In genomic region chr1:152141971-152142584, GRCh38 we compare ENCODE assay signal across 8 cellular contexts. TPM values are rescaled to one million over a fixed set of nuclear protein-coding genes. Genes with fewer than 3 reads are reported as not detected.
DNase-seq lines count a peak whose midpoint lies in the region; ATAC-seq, FAIRE-seq and TF ChIP-seq lines count a peak whose summit lies in the region.

No MANE protein-coding gene starts in this region.

- FAIRE-seq in H54 (lab: Jason Lieb, UNC) = peak; percentile 70

- ATAC-seq in PC-3 = peak; percentile 95
- no peak for ATAC-seq in GM19395 (IDR thresholded peaks at IDR 0.05; ENCODE audit: unreplicated experiment)
- no peak for ATAC-seq in HG02571 (IDR thresholded peaks at IDR 0.05; ENCODE audit: unreplicated experiment)
- ATAC-seq in HG02642 (IDR thresholded peaks at IDR 0.05; ENCODE audit: poor library complexity, unreplicated experiment) = no peak

- no peaks in the 10 kb centered on the region for H4K20me1 ChIP-seq in PC-3 (ENCODE audit: low read length)

- no peaks in the 10 kb centered on the region for H3K36me3 ChIP-seq in PC-3 (ENCODE audit: low read depth, low read length)

- H3K9me2 ChIP-seq in PC-3 (replicated peaks; ENCODE audit: low read length) = no peaks in the 10 kb centered on the region

- no peaks in the 10 kb centered on the region for H3K79me2 ChIP-seq in PC-3 (ENCODE audit: low read length)

- H3K4me1 ChIP-seq in PC-3 (ENCODE audit: insufficient read depth, low read length) = no peaks in the 10 kb centered on the region

- no peak for TF ChIP-seq POLR2A in H54 (IDR thresholded peaks at IDR 0.05; ENCODE audit: low read depth, low read length)

- H3K27me3 ChIP-seq in PC-3 (ENCODE audit: low read length) = peaks cover 25% of the 10 kb centered on the region; the same call in 1 of the 2 replicates

- TF ChIP-seq CTCF in PC-3 (conservative IDR thresholded peaks at IDR 0.05; ENCODE audit: low read depth, low read length) (peak; percentile 99), epithelial cell of proximal tubule (conservative IDR thresholded peaks at IDR 0.05; ENCODE audit: low read depth, low read length) (peak; percentile 98)

- DNase-seq in Caki2 (ENCODE audit: low read depth) (peak; percentile 56), H54 (ENCODE audit: insufficient read length, low spot score) (peak; percentile 7), PC-3 (peak; percentile 90), epithelial cell of proximal tubule (ENCODE audit: low read depth) (no peak), myocyte (ENCODE audit: low read depth) (peak; percentile 86)

- CTCF ChIA-PET in PC-3 (lab: Charles Lee) = interaction anchor here (1.0 to 1.2 kb wide), 2 partner anchors 18 to 316 kb away, joined by 3 to 6 read pairs; no protein-coding TSS in a partner anchor

- H3K27ac ChIP-seq in PC-3 (ENCODE audit: low read length) = no peak overlapping the region

- no TSS peak for BruUV-seq in PC-3 (replicated peaks; lab: Mats Ljungman, UMichigan)

- POLR2A ChIA-PET in PC-3 (lab: Charles Lee; ENCODE audit: unreplicated experiment) = no interaction called here

- no peaks in the 10 kb centered on the region for H3F3A ChIP-seq in PC-3 (ENCODE audit: low read length, unreplicated experiment)

- no peak overlapping the region for H3K4me3 ChIP-seq in PC-3 (ENCODE audit: low read length)
- no peak overlapping the region for H3K4me3 ChIP-seq in epithelial cell of proximal tubule (ENCODE audit: low read depth, low read length)

- H2AFZ ChIP-seq in PC-3 (ENCODE audit: low read length) = no peak overlapping the region

- 0 out of 2 replicates have a peak, but pooled peaks cover 3% of the 10 kb centered on the region for H3K9me3 ChIP-seq in PC-3 (ENCODE audit: low read length)

- no peak overlapping the region for H3K4me2 ChIP-seq in PC-3 (ENCODE audit: low read length)

- in situ Hi-C loops in Caki2 (cut with HindIII; ENCODE audit: low pct_unique_long_range_greater_than_20kb, low sequenced_read_pairs) = no loop called here

- H3K9ac ChIP-seq in PC-3 (ENCODE audit: low read length) = no peak overlapping the region

- intact Hi-C loops in PC-3 (cut with micrococcal nuclease) = loop anchor here (1.0 to 5.0 kb wide), 6 partner anchors 43 to 317 kb away; no protein-coding TSS in a partner anchor

RNA-seq across cellular contexts. Expression of gene RPTN, which starts 16.9 kb away (rescaled TPM):
- not detected in 2 replicates for total RNA-seq in Caki2 (2014; rRNA removed; shearing (Covaris generic); ENCODE audit: low replicate concordance)
- total RNA-seq in PC-3 (2014; rRNA removed) = not detected in 2 replicates
- not detected in 2 replicates for total RNA-seq in epithelial cell of proximal tubule
- total RNA-seq in myocyte = 1.0 and 1.9 TPM in 2 replicates
- polyA plus RNA-seq in myocyte (2012) = 0.18 TPM

RNA-seq across cellular contexts. Expression of gene TCHH, which starts 26.8 kb away (rescaled TPM):
- total RNA-seq in Caki2 (2014; rRNA removed; shearing (Covaris generic); ENCODE audit: low replicate concordance) = not detected in 2 replicates
- not detected in 2 replicates for total RNA-seq in PC-3 (2014; rRNA removed)
- under 0.01 TPM in 1 of 2 replicates, not detected in the other for total RNA-seq in epithelial cell of proximal tubule
- not detected in 2 replicates for total RNA-seq in myocyte
- 0.04 TPM for polyA plus RNA-seq in myocyte (2012)

RNA-seq across cellular contexts. Expression of gene TCHHL1, which starts 53.2 kb away (rescaled TPM):
- total RNA-seq in Caki2 (2014; rRNA removed; shearing (Covaris generic); ENCODE audit: low replicate concordance) = not detected in 2 replicates
- total RNA-seq in PC-3 (2014; rRNA removed) (not detected in 2 replicates), epithelial cell of proximal tubule (not detected in 2 replicates), myocyte (not detected in 2 replicates)
- not detected for polyA plus RNA-seq in myocyte (2012)
